9 cellular contexts compared by ENCODE assay signal in genomic region chr6:138690975-138691594, GRCh38.
A peak's percentile ranks its signal among the peaks of the same experiment; 100 is the strongest.
DNase-seq lines count a peak whose midpoint lies in the region; ATAC-seq and TF ChIP-seq lines count a peak whose summit lies in the region.
"Had no signal": no experiment of that assay in that cellular context is flagged by ENCODE, and none has a peak within 500 bp of the region (broad histone marks: within the 10 kb centered on the region; RNA-seq: fewer than 3 reads in every experiment).

No MANE protein-coding gene starts in this region.

- H3K9ac ChIP-seq in Loucy (ENCODE audit: low read depth, low read length, poor library complexity, severe bottlenecking) = no peak overlapping the region
- peak overlapping the region in 1 of 2 donors; percentile 82 for H3K9ac ChIP-seq in mucosa of rectum (ENCODE audit: low read depth in 1 of 2, low read length in 2 of 2)

- H3K27me3 ChIP-seq in Loucy (ENCODE audit: insufficient read depth, low read length, poor library complexity, severe bottlenecking) (no peaks in the 10 kb centered on the region), mucosa of rectum (ENCODE audit: control insufficient read depth in 2 of 2, insufficient read depth in 2 of 2, low read length in 2 of 2) (no peaks in the 10 kb centered on the region)

- TF ChIP-seq CTCF in AG09309 (IDR thresholded peaks at IDR 0.05; ENCODE audit: control insufficient read depth, insufficient read depth, low read depth, low read length, missing control alignments) (no peak), Loucy (conservative IDR thresholded peaks at IDR 0.05; ENCODE audit: low read length) (no peak)

- ATAC-seq in HG03025 (IDR thresholded peaks at IDR 0.05; ENCODE audit: low FRiP score, unreplicated experiment) = no peak

- H3K27ac Mint-ChIP-seq in dendritic cell treated with granulocyte-macrophage colony-stimulating factor and Interleukin-4, amounts not matched to agents 40 ng/mL and 50 ng/mL, for 4 days = peak overlapping the region; percentile 92

- H3K4me3 ChIP-seq in AG09309 (ENCODE audit: control insufficient read depth, low read depth, low read length) = peak overlapping the region; percentile 70
- peak overlapping the region; percentile 72 for H3K4me3 ChIP-seq in Loucy (ENCODE audit: low read length, poor library complexity, severe bottlenecking)
- H3K4me3 ChIP-seq in mucosa of rectum (ENCODE audit: low read length in 2 of 2) = peak overlapping the region; percentile 76 to 80

- H3K79me2 ChIP-seq in Loucy (ENCODE audit: insufficient read depth, low read length) = 0 out of 2 replicates have a peak, but pooled peaks cover 5% of the 10 kb centered on the region

- H3K4me2 ChIP-seq in Loucy (ENCODE audit: low read depth, low read length, poor library complexity, severe bottlenecking) = peak overlapping the region; percentile 68

- H3K27me3 Mint-ChIP-seq in dendritic cell treated with granulocyte-macrophage colony-stimulating factor and Interleukin-4, amounts not matched to agents 40 ng/mL and 50 ng/mL, for 4 days = peaks cover 22% of the 10 kb centered on the region

- peaks cover 4% of the 10 kb centered on the region for H4K20me1 ChIP-seq in Loucy (ENCODE audit: insufficient read depth, low read length, poor library complexity, severe bottlenecking)

- no peak overlapping the region for H2AFZ ChIP-seq in Loucy (ENCODE audit: low read length)

- intact Hi-C loops in dendritic cell treated with granulocyte-macrophage colony-stimulating factor and Interleukin-4, amounts not matched to agents 40 ng/mL and 50 ng/mL, for 4 days (cut with micrococcal nuclease) = loop anchor here (10.0 kb wide), 2 partner anchors 294 to 576 kb away; partner anchors contain the start of gene REPS1

- no peaks in the 10 kb centered on the region for H3F3A ChIP-seq in Loucy (ENCODE audit: low read depth)

- no peaks in the 10 kb centered on the region for H3K9me2 ChIP-seq in Loucy (replicated peaks; ENCODE audit: low read depth, low read length)

- H3K9me3 ChIP-seq in Loucy (ENCODE audit: insufficient read depth, low read depth, low read length) = no peaks in the 10 kb centered on the region
- no peaks in the 10 kb centered on the region for H3K9me3 ChIP-seq in mucosa of rectum (ENCODE audit: control insufficient read depth in 2 of 2, low read length in 2 of 2)

- H3K36me3 ChIP-seq in Loucy (ENCODE audit: insufficient read depth, low read length) (no peaks in the 10 kb centered on the region), mucosa of rectum (ENCODE audit: control insufficient read depth in 2 of 2, insufficient read depth in 2 of 2, low read length in 2 of 2) (no peaks in the 10 kb centered on the region)

- H3K36me3 Mint-ChIP-seq in dendritic cell treated with granulocyte-macrophage colony-stimulating factor and Interleukin-4, amounts not matched to agents 40 ng/mL and 50 ng/mL, for 4 days (ENCODE audit: low read depth) = peaks cover 6% of the 10 kb centered on the region

- H3K4me1 ChIP-seq in Loucy (ENCODE audit: insufficient read depth, low read length, poor library complexity, severe bottlenecking) (peaks cover 38% of the 10 kb centered on the region), mucosa of rectum (ENCODE audit: control insufficient read depth in 2 of 2, insufficient read depth in 2 of 2, low read length in 2 of 2) (peaks cover 3 to 10% of the 10 kb centered on the region in 2 donors)

- peaks cover 18% of the 10 kb centered on the region for H3K4me1 Mint-ChIP-seq in dendritic cell treated with granulocyte-macrophage colony-stimulating factor and Interleukin-4, amounts not matched to agents 40 ng/mL and 50 ng/mL, for 4 days (ENCODE audit: low read depth)

- no peaks in the 10 kb centered on the region for H3K9me3 Mint-ChIP-seq in dendritic cell treated with granulocyte-macrophage colony-stimulating factor and Interleukin-4, amounts not matched to agents 40 ng/mL and 50 ng/mL, for 4 days

- H3K27ac ChIP-seq in mucosa of rectum (ENCODE audit: low read depth in 2 of 2, low read length in 2 of 2) = no peak overlapping the region

- DNase-seq in AG09309 (ENCODE audit: low read depth) (no peak), NCI-H1417 (lab: John Stamatoyannopoulos, UW) (no peak), NCI-H774 (lab: John Stamatoyannopoulos, UW) (no peak), HK-2 (ENCODE audit: unreplicated experiment) (no peak)
- DNase-seq: cerebellar nuclear complex had no signal

- H3K4me3 Mint-ChIP-seq in dendritic cell treated with granulocyte-macrophage colony-stimulating factor and Interleukin-4, amounts not matched to agents 40 ng/mL and 50 ng/mL, for 4 days = peak overlapping the region; percentile 99
